Comparison of ENCODE assay signal across 11 cellular contexts in genomic region chr13:49113526-49114286, GRCh38.
A peak's percentile ranks its signal among the peaks of the same experiment; 100 is the strongest.
DNase-seq lines count a peak whose midpoint lies in the region; ATAC-seq, FAIRE-seq and TF ChIP-seq lines count a peak whose summit lies in the region.
"Had no signal": no experiment of that assay in that cellular context is flagged by ENCODE, and none has a peak within 500 bp of the region (broad histone marks: within the 10 kb centered on the region; RNA-seq: fewer than 3 reads in every experiment).

No MANE protein-coding gene starts in this region.

- H3K9me3 ChIP-seq in naive thymus-derived CD4-positive, alpha-beta T cell (ENCODE audit: control insufficient read depth in 2 of 3, low read length in 3 of 3): no peaks in the 10 kb centered on the region
- H3K9me3 ChIP-seq in prostate gland (no peaks in the 10 kb centered on the region), esophagus squamous epithelium (no peaks in the 10 kb centered on the region)
- H3K9me3 ChIP-seq: gastrocnemius medialis had no signal

- H3K4me1 Mint-ChIP-seq in naive thymus-derived CD4-positive, alpha-beta T cell: peaks cover 16 to 60% (median 42%) of the 10 kb centered on the region in 7 donors
- H3K4me1 Mint-ChIP-seq in stimulated activated naive B cell treated with anti-CD40 and anti-IgM and Interleukin-4, amounts not matched to agents 10 μg/mL and 1 μg/mL and 100 μg/mL, for 72 hours: peaks cover 10 to 16% of the 10 kb centered on the region in 2 donors

- intact Hi-C loops in naive thymus-derived CD4-positive, alpha-beta T cell (cut with micrococcal nuclease): loop anchor here (2.0 to 10.0 kb wide), 7 partner anchors 31 to 1109 kb away; partner anchors contain the start of genes KPNA3 (in 2 of the 2), PHF11 (in 2 of the 2), CAB39L (in 1 of the 2) and CDADC1 (in 1 of the 2)
- intact Hi-C loops in prostate gland (cut with DNase I) (no loop called here), esophagus squamous epithelium (cut with DNase I) (no loop called here)

- peaks cover 11 to 25% of the 10 kb centered on the region in 2 donors for H3K4me1 ChIP-seq in naive thymus-derived CD4-positive, alpha-beta T cell (ENCODE audit: control insufficient read depth in 2 of 2, insufficient read depth in 2 of 2, low read length in 2 of 2)
- no peaks in the 10 kb centered on the region for H3K4me1 ChIP-seq in prostate gland (replicated peaks)
- peaks cover 4 to 44% (median 12%) of the 10 kb centered on the region in 3 donors for H3K4me1 ChIP-seq in esophagus squamous epithelium

- H3K27ac ChIP-seq in naive thymus-derived CD4-positive, alpha-beta T cell (ENCODE audit: low read depth, low read length): no peak overlapping the region
- no peak overlapping the region for H3K27ac ChIP-seq in prostate gland
- H3K27ac ChIP-seq in esophagus squamous epithelium: no peak overlapping the region

- peak overlapping the region; percentile 88 for H3K4me3 ChIP-seq in NB4 (ENCODE audit: low read depth, low read length)
- H3K4me3 ChIP-seq in naive thymus-derived CD4-positive, alpha-beta T cell (ENCODE audit: low read length): no peak overlapping the region
- H3K4me3 ChIP-seq in prostate gland: no peak overlapping the region
- H3K4me3 ChIP-seq in esophagus squamous epithelium: no peak overlapping the region
- H3K4me3 ChIP-seq: gastrocnemius medialis had no signal

- peaks cover 5 to 24% (median 17%) of the 10 kb centered on the region in 3 experiments for H3K36me3 ChIP-seq in naive thymus-derived CD4-positive, alpha-beta T cell (ENCODE audit: control insufficient read depth in 2 of 3, insufficient read depth in 3 of 3, low read length in 3 of 3)
- H3K36me3 ChIP-seq in prostate gland: no peaks in the 10 kb centered on the region
- peaks cover 5 to 40% (median 6%) of the 10 kb centered on the region in 3 donors for H3K36me3 ChIP-seq in esophagus squamous epithelium

- no peak for TF ChIP-seq CTCF in NB4 (IDR thresholded peaks at IDR 0.05; ENCODE audit: low read depth, low read length)
- no peak for TF ChIP-seq CTCF in prostate gland (IDR thresholded peaks at IDR 0.05)
- no peak for TF ChIP-seq CTCF in esophagus squamous epithelium (IDR thresholded peaks at IDR 0.05)

- peak; percentile 6 for DNase-seq in Caki2 (ENCODE audit: low read depth)
- DNase-seq in NB4 (ENCODE audit: low read depth): peak; percentile 81
- peak; percentile 73 for DNase-seq in dermis blood vessel endothelial cell
- no peak for DNase-seq in naive thymus-derived CD4-positive, alpha-beta T cell
- no peak for DNase-seq in frontal cortex (ENCODE audit: low spot score in 2 of 2)
- DNase-seq in prostate gland (ENCODE audit: low spot score): no peak
- no peak for DNase-seq in stimulated activated naive B cell treated with anti-CD40 and anti-IgM and Interleukin-4, amounts not matched to agents 10 μg/mL and 1 μg/mL and 100 μg/mL, for 72 hours
- DNase-seq in esophagus squamous epithelium (lab: John Stamatoyannopoulos, UW): no peak
- DNase-seq: gastrocnemius medialis; stimulated activated CD4-positive, alpha-beta T cell treated with anti-CD3 and anti-CD28 coated beads, Interleukin-4, amount 100 ng/mL, for 24 hours; T1000 had no signal

- in situ Hi-C loops in Caki2 (cut with HindIII; ENCODE audit: low pct_unique_long_range_greater_than_20kb, low sequenced_read_pairs): no loop called here

- H3K27me3 ChIP-seq in naive thymus-derived CD4-positive, alpha-beta T cell (ENCODE audit: control insufficient read depth in 2 of 2, insufficient read depth in 2 of 2, low read length in 2 of 2): no peaks in the 10 kb centered on the region
- H3K27me3 ChIP-seq in prostate gland (replicated peaks; ENCODE audit: insufficient read depth): no peaks in the 10 kb centered on the region
- H3K27me3 ChIP-seq in esophagus squamous epithelium: no peaks in the 10 kb centered on the region
- H3K27me3 ChIP-seq: gastrocnemius medialis had no signal

- H3K36me3 Mint-ChIP-seq in naive thymus-derived CD4-positive, alpha-beta T cell: peaks cover 0 to 30% (median 23%) of the 10 kb centered on the region in 5 donors
- H3K36me3 Mint-ChIP-seq in stimulated activated naive B cell treated with anti-CD40 and anti-IgM and Interleukin-4, amounts not matched to agents 10 μg/mL and 1 μg/mL and 100 μg/mL, for 72 hours: peaks cover 20 to 31% of the 10 kb centered on the region in 2 donors

- H3K27me3 Mint-ChIP-seq in naive thymus-derived CD4-positive, alpha-beta T cell: no peaks in the 10 kb centered on the region
- no peaks in the 10 kb centered on the region for H3K27me3 Mint-ChIP-seq in stimulated activated naive B cell treated with anti-CD40 and anti-IgM and Interleukin-4, amounts not matched to agents 10 μg/mL and 1 μg/mL and 100 μg/mL, for 72 hours

- no peak for TF ChIP-seq POLR2A in NB4 (IDR thresholded peaks at IDR 0.05; ENCODE audit: extremely low read depth, insufficient read length)
- TF ChIP-seq POLR2A in prostate gland (IDR thresholded peaks at IDR 0.05): no peak
- no peak for TF ChIP-seq POLR2A in esophagus squamous epithelium (IDR thresholded peaks at IDR 0.05)

- POLR2A ChIA-PET in naive thymus-derived CD4-positive, alpha-beta T cell (lab: Charles Lee): no interaction called here

- CTCF ChIA-PET in naive thymus-derived CD4-positive, alpha-beta T cell (lab: Charles Lee): interaction anchor here (0.5 to 0.6 kb wide), 2 partner anchors 14 to 778 kb away, joined by 3 to 5 read pairs; no protein-coding TSS in a partner anchor

- peaks cover 0 to 2% (median 0%) of the 10 kb centered on the region in 11 donors for H3K9me3 Mint-ChIP-seq in naive thymus-derived CD4-positive, alpha-beta T cell
- no peaks in the 10 kb centered on the region for H3K9me3 Mint-ChIP-seq in stimulated activated naive B cell treated with anti-CD40 and anti-IgM and Interleukin-4, amounts not matched to agents 10 μg/mL and 1 μg/mL and 100 μg/mL, for 72 hours

- H3K27ac Mint-ChIP-seq in naive thymus-derived CD4-positive, alpha-beta T cell: peak overlapping the region in 7 of 9 donors; percentile 34 to 81 (median 56)
- H3K27ac Mint-ChIP-seq in stimulated activated naive B cell treated with anti-CD40 and anti-IgM and Interleukin-4, amounts not matched to agents 10 μg/mL and 1 μg/mL and 100 μg/mL, for 72 hours: no peak overlapping the region

- FAIRE-seq in frontal cortex (lab: Jason Lieb, UNC): no peak

- peak overlapping the region; percentile 35 to 67 (median 59) for H3K4me3 Mint-ChIP-seq in naive thymus-derived CD4-positive, alpha-beta T cell
- H3K4me3 Mint-ChIP-seq in stimulated activated naive B cell treated with anti-CD40 and anti-IgM and Interleukin-4, amounts not matched to agents 10 μg/mL and 1 μg/mL and 100 μg/mL, for 72 hours: no peak overlapping the region

- 11% methylated on average over 1 of the region's 1 CpG for WGBS in prostate gland
- WGBS in esophagus squamous epithelium, 2 donors: 3% methylated on average over 1 of the region's 1 CpG

- peak; percentile 28 for ATAC-seq in naive thymus-derived CD4-positive, alpha-beta T cell
- no peak for ATAC-seq in stimulated activated naive B cell treated with anti-CD40 and anti-IgM and Interleukin-4, amounts not matched to agents 10 μg/mL and 1 μg/mL and 100 μg/mL, for 72 hours (replicated peaks)
- ATAC-seq: gastrocnemius medialis had no signal

Comparison
In these comparisons a context has a peak if more than half of its experiments do, and no peak if none do; other contexts are left out.
1. DNase-seq: peak in Caki2 (single experiment), NB4 (single experiment) and dermis blood vessel endothelial cell (single experiment); none in naive thymus-derived CD4-positive, alpha-beta T cell (0 of 9), frontal cortex (0 of 2), prostate gland (single experiment), stimulated activated naive B cell treated with anti-CD40 and anti-IgM and Interleukin-4, amounts not matched to agents 10 μg/mL and 1 μg/mL and 100 μg/mL, for 72 hours (single experiment) and esophagus squamous epithelium (single experiment).
2. H3K4me3 Mint-ChIP-seq: peak in naive thymus-derived CD4-positive, alpha-beta T cell (10 of 10); none in stimulated activated naive B cell treated with anti-CD40 and anti-IgM and Interleukin-4, amounts not matched to agents 10 μg/mL and 1 μg/mL and 100 μg/mL, for 72 hours (0 of 2).
3. intact Hi-C loops: an anchor here in naive thymus-derived CD4-positive, alpha-beta T cell (2.0 to 10.0 kb wide); none called in prostate gland and esophagus squamous epithelium.